ENCODE assay signal across 39 cellular contexts in genomic region chr1:27216466-27216865, GRCh38.
"Had no signal": no experiment of that assay in that cellular context is flagged by ENCODE, and none has a peak within 500 bp of the region (broad histone marks: within the 10 kb centered on the region; RNA-seq: fewer than 3 reads in every experiment).

No MANE protein-coding gene starts in this region.

- DNase-seq: activated effector memory CD4-positive, alpha-beta T cell treated with anti-CD3 and anti-CD28 coated beads, Interleukin-2, amount 50 U/mL, for 16 hours; activated effector memory CD4-positive, alpha-beta T cell treated with Interleukin-2 at 50 U/mL for 16 hours; activated gamma-delta T cell; activated gamma-delta T cell treated with Interleukin-2 at 50 U/mL for 16 hours; activated naive CD4-positive, alpha-beta T cell; activated naive CD4-positive, alpha-beta T cell treated with anti-CD3 and anti-CD28 coated beads for 36 hours; activated naive CD4-positive, alpha-beta T cell treated with anti-CD3 and anti-CD28 coated beads, Interleukin-2, amount 10 ng/mL, durations not matched to agents 7 days and 5 days; activated naive CD4-positive, alpha-beta T cell treated with anti-CD3 and anti-CD28 coated beads, Interleukin-2, amount 50 U/mL, for 16 hours; activated naive CD4-positive, alpha-beta T cell treated with Interleukin-2 at 50 U/mL for 16 hours; activated naive CD8-positive, alpha-beta T cell treated with anti-CD3 and anti-CD28 coated beads for 36 hours; activated naive CD8-positive, alpha-beta T cell treated with anti-CD3 and anti-CD28 coated beads, Interleukin-2, amount 10 ng/mL, durations not matched to agents 7 days and 5 days; activated naive CD8-positive, alpha-beta T cell treated with anti-CD3 and anti-CD28 coated beads, Interleukin-2, amount 50 U/mL, for 24 hours; activated T-cell treated with anti-CD3 and anti-CD28 coated beads, Interleukin-2, amount 50 U/mL, for 1 hour; activated T-cell treated with anti-CD3 and anti-CD28 coated beads, Interleukin-2, amount 50 U/mL, for 24 hours; activated T-cell treated with anti-CD3 and anti-CD28 coated beads, Interleukin-2, amount 50 U/mL, for 4 hours; activated T-cell treated with anti-CD3 and anti-CD28 coated beads, Interleukin-2, amount 50 U/mL, for 48 hours; activated T-cell treated with anti-CD3 and anti-CD28 coated beads, Interleukin-2, amount 50 U/mL, for 72 hours; adrenal gland; amniotic stem cell; amygdala; anterior cingulate cortex; body of pancreas; brain microvascular endothelial cell; caudate nucleus; central memory CD4-positive, alpha-beta T cell; cerebellar nuclear complex had no signal

- FAIRE-seq: astrocyte, bronchial epithelial cell had no signal

- H3K27ac ChIP-seq: adrenal gland, ascending aorta, body of pancreas, brain microvascular endothelial cell, breast epithelium, cardiac muscle cell had no signal

- H3K27me3 Mint-ChIP-seq: activated naive CD4-positive, alpha-beta T cell treated with anti-CD3 and anti-CD28 coated beads, Interleukin-2, amount 10 ng/mL, durations not matched to agents 7 days and 5 days; activated naive CD4-positive, alpha-beta T cell treated with anti-CD3 and anti-CD28 coated beads, Interleukin-2, amount 50 U/mL, for 24 hours; activated naive CD8-positive, alpha-beta T cell; activated naive CD8-positive, alpha-beta T cell treated with anti-CD3 and anti-CD28 coated beads for 36 hours; activated naive CD8-positive, alpha-beta T cell treated with anti-CD3 and anti-CD28 coated beads, Interleukin-2, amount 50 U/mL, for 24 hours; activated T-cell treated with anti-CD3 and anti-CD28 coated beads, Interleukin-2, amount 50 U/mL, for 24 hours; activated T-helper 17 cell treated with anti-CD3 and anti-CD28 coated beads, Interleukin-2, amount 50 U/mL, for 72 hours; brain had no signal

- H3K36me3 Mint-ChIP-seq: activated naive CD4-positive, alpha-beta T cell treated with anti-CD3 and anti-CD28 coated beads, Interleukin-2, amount 10 ng/mL, durations not matched to agents 7 days and 5 days; activated naive CD4-positive, alpha-beta T cell treated with anti-CD3 and anti-CD28 coated beads, Interleukin-2, amount 50 U/mL, for 24 hours; activated naive CD4-positive, alpha-beta T cell treated with anti-CD3 and anti-CD28 coated beads, Interleukin-2, amount 50 U/mL, for 72 hours; activated naive CD8-positive, alpha-beta T cell; activated naive CD8-positive, alpha-beta T cell treated with anti-CD3 and anti-CD28 coated beads for 36 hours; activated naive CD8-positive, alpha-beta T cell treated with anti-CD3 and anti-CD28 coated beads, Interleukin-2, amount 10 ng/mL, durations not matched to agents 7 days and 5 days; brain had no signal

- H3K4me3 ChIP-seq: adrenal gland, ascending aorta, body of pancreas, breast epithelium, cardiac muscle cell had no signal

- H3K27me3 ChIP-seq: adrenal gland, ascending aorta, body of pancreas, brain microvascular endothelial cell, breast epithelium, cardiac muscle cell had no signal

- H3K4me1 Mint-ChIP-seq: activated naive CD8-positive, alpha-beta T cell treated with anti-CD3 and anti-CD28 coated beads for 36 hours; activated naive CD8-positive, alpha-beta T cell treated with anti-CD3 and anti-CD28 coated beads, Interleukin-2, amount 50 U/mL, for 24 hours; activated T-helper 17 cell treated with anti-CD3 and anti-CD28 coated beads, Interleukin-2, amount 50 U/mL, for 72 hours; central memory CD8-positive, alpha-beta T cell had no signal

- H3K27ac Mint-ChIP-seq: activated naive CD4-positive, alpha-beta T cell treated with anti-CD3 and anti-CD28 coated beads for 36 hours; activated naive CD4-positive, alpha-beta T cell treated with anti-CD3 and anti-CD28 coated beads, Interleukin-2, amount 10 ng/mL, durations not matched to agents 7 days and 5 days; activated naive CD4-positive, alpha-beta T cell treated with anti-CD3 and anti-CD28 coated beads, Interleukin-2, amount 50 U/mL, for 24 hours; activated naive CD4-positive, alpha-beta T cell treated with anti-CD3 and anti-CD28 coated beads, Interleukin-2, amount 50 U/mL, for 72 hours; activated naive CD8-positive, alpha-beta T cell; activated naive CD8-positive, alpha-beta T cell treated with anti-CD3 and anti-CD28 coated beads for 36 hours; activated naive CD8-positive, alpha-beta T cell treated with anti-CD3 and anti-CD28 coated beads, Interleukin-2, amount 10 ng/mL, durations not matched to agents 7 days and 5 days; activated naive CD8-positive, alpha-beta T cell treated with anti-CD3 and anti-CD28 coated beads, Interleukin-2, amount 50 U/mL, for 24 hours; activated T-cell treated with anti-CD3 and anti-CD28 coated beads, Interleukin-2, amount 50 U/mL, for 24 hours; activated T-cell treated with anti-CD3 and anti-CD28 coated beads, Interleukin-2, amount 50 U/mL, for 72 hours; activated T-helper 1 cell treated with anti-CD3 and anti-CD28 coated beads, Interleukin-12 subunit alpha, Interleukin-12 subunit beta, Interleukin-2, Interleukin-4 antibody, amounts not matched to agents 30 ng/mL and 10 ng/mL and 1 ng/mL, durations not matched to agents 14 hours and 24 hours and 36 hours; activated T-helper 17 cell treated with anti-CD3 and anti-CD28 coated beads, Interleukin-2, amount 50 U/mL, for 72 hours; activated T-helper 2 cell treated with anti-CD3 and anti-CD28 coated beads, Interferon-gamma antibody, Interleukin-2, Interleukin-4, amounts not matched to agents 10 μg/mL and 5 μg/mL and 100 μg/mL, durations not matched to agents 14 hours and 24 hours and 36 hours; brain had no signal

- H3K4me1 ChIP-seq: adrenal gland, ascending aorta, body of pancreas, breast epithelium had no signal

- H3K9me3 Mint-ChIP-seq: activated naive CD4-positive, alpha-beta T cell treated with anti-CD3 and anti-CD28 coated beads for 36 hours; activated naive CD4-positive, alpha-beta T cell treated with anti-CD3 and anti-CD28 coated beads, Interleukin-2, amount 10 ng/mL, durations not matched to agents 7 days and 5 days; activated naive CD4-positive, alpha-beta T cell treated with anti-CD3 and anti-CD28 coated beads, Interleukin-2, amount 50 U/mL, for 24 hours; activated naive CD4-positive, alpha-beta T cell treated with anti-CD3 and anti-CD28 coated beads, Interleukin-2, amount 50 U/mL, for 72 hours; activated naive CD8-positive, alpha-beta T cell treated with anti-CD3 and anti-CD28 coated beads for 36 hours; activated naive CD8-positive, alpha-beta T cell treated with anti-CD3 and anti-CD28 coated beads, Interleukin-2, amount 10 ng/mL, durations not matched to agents 7 days and 5 days; activated naive CD8-positive, alpha-beta T cell treated with anti-CD3 and anti-CD28 coated beads, Interleukin-2, amount 50 U/mL, for 24 hours; activated T-cell treated with anti-CD3 and anti-CD28 coated beads, Interleukin-2, amount 50 U/mL, for 24 hours; activated T-cell treated with anti-CD3 and anti-CD28 coated beads, Interleukin-2, amount 50 U/mL, for 4 hours; activated T-cell treated with anti-CD3 and anti-CD28 coated beads, Interleukin-2, amount 50 U/mL, for 72 hours; activated T-helper 1 cell treated with anti-CD3 and anti-CD28 coated beads, Interleukin-12 subunit alpha, Interleukin-12 subunit beta, Interleukin-2, Interleukin-4 antibody, amounts not matched to agents 30 ng/mL and 10 ng/mL and 1 ng/mL, durations not matched to agents 14 hours and 24 hours and 36 hours; activated T-helper 17 cell treated with anti-CD3 and anti-CD28 coated beads, Interleukin-2, amount 50 U/mL, for 72 hours; activated T-helper 2 cell treated with anti-CD3 and anti-CD28 coated beads, Interferon-gamma antibody, Interleukin-2, Interleukin-4, amounts not matched to agents 10 μg/mL and 5 μg/mL and 100 μg/mL, durations not matched to agents 14 hours and 24 hours and 36 hours; central memory CD8-positive, alpha-beta T cell had no signal

- H3K9me3 ChIP-seq: adrenal gland, ascending aorta, body of pancreas, breast epithelium had no signal

- ATAC-seq: activated naive CD4-positive, alpha-beta T cell treated with anti-CD3 and anti-CD28 coated beads, Interleukin-2, amount 50 U/mL, for 72 hours; activated naive CD8-positive, alpha-beta T cell treated with anti-CD3 and anti-CD28 coated beads, Interleukin-2, amount 50 U/mL, for 24 hours; activated T-cell treated with anti-CD3 and anti-CD28 coated beads, Interleukin-2, amount 50 U/mL, for 4 hours; activated T-cell treated with anti-CD3 and anti-CD28 coated beads, Interleukin-2, amount 50 U/mL, for 72 hours; activated T-helper 17 cell treated with anti-CD3 and anti-CD28 coated beads, Interleukin-2, amount 50 U/mL, for 72 hours; body of pancreas had no signal

- H3K36me3 ChIP-seq: adrenal gland, ascending aorta, brain microvascular endothelial cell, breast epithelium, cardiac muscle cell had no signal

- H3K4me3 Mint-ChIP-seq: activated naive CD4-positive, alpha-beta T cell treated with anti-CD3 and anti-CD28 coated beads for 36 hours; activated naive CD4-positive, alpha-beta T cell treated with anti-CD3 and anti-CD28 coated beads, Interleukin-2, amount 10 ng/mL, durations not matched to agents 7 days and 5 days; activated naive CD4-positive, alpha-beta T cell treated with anti-CD3 and anti-CD28 coated beads, Interleukin-2, amount 50 U/mL, for 24 hours; activated naive CD8-positive, alpha-beta T cell; activated naive CD8-positive, alpha-beta T cell treated with anti-CD3 and anti-CD28 coated beads for 36 hours; activated naive CD8-positive, alpha-beta T cell treated with anti-CD3 and anti-CD28 coated beads, Interleukin-2, amount 10 ng/mL, durations not matched to agents 7 days and 5 days; activated naive CD8-positive, alpha-beta T cell treated with anti-CD3 and anti-CD28 coated beads, Interleukin-2, amount 50 U/mL, for 24 hours; activated T-cell treated with anti-CD3 and anti-CD28 coated beads, Interleukin-2, amount 50 U/mL, for 24 hours; activated T-cell treated with anti-CD3 and anti-CD28 coated beads, Interleukin-2, amount 50 U/mL, for 4 hours; activated T-cell treated with anti-CD3 and anti-CD28 coated beads, Interleukin-2, amount 50 U/mL, for 72 hours; activated T-helper 1 cell treated with anti-CD3 and anti-CD28 coated beads, Interleukin-12 subunit alpha, Interleukin-12 subunit beta, Interleukin-2, Interleukin-4 antibody, amounts not matched to agents 30 ng/mL and 10 ng/mL and 1 ng/mL, durations not matched to agents 14 hours and 24 hours and 36 hours; activated T-helper 17 cell treated with anti-CD3 and anti-CD28 coated beads, Interleukin-2, amount 50 U/mL, for 72 hours; brain; central memory CD8-positive, alpha-beta T cell had no signal
